ENCODE assay signal across 1 cellular context in the genomic region with DNA sequence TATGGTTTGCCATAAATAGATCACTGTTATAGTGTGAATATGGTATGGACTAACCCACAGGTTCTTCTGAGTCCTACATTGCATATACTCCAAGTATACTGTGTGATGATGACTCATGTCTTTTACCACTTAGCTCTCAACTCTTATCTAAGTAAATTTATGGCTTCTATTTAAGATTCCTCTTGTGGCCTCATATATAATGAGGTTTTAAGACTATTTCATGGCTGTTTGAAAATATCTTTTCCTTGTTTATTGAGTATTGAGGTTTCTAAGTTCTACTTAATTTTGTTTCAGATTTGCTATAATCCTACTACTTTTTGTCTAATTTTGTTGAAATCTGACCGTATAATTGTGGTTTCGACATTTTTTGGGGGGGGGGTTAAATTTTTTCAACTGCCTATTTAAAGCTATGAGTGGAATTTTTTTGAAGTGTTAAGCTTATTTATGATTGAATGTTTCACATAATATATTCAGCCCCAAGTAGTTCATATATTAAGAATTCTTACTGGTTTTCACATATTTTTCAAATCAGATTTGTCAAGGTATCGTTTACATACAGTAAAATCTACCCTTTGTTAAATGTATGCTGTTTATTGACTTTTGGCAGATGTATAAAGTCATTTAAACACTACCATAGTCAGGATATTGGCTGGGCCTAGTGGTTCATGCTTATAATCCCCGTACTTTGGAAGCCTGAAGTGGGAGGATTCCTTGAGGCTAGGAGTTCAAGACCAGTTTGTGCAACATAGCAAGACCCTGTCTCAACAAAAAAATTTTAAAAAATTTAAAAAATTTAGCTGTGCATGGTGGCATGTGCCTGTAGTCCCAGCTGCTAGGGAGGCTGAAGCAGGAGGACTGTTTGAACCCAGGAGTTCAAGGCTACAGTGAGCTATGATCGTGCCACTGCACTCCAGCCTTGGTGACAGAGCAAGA.
TF ChIP-seq lines count a peak whose summit lies in the region.

No MANE protein-coding gene starts in this region.

TF ChIP-seq in HEK293, 187 proteins besides CTCF, POLR2A, EP300 and RAD21 (continued from another document):
- TF ChIP-seq, protein P1, sequence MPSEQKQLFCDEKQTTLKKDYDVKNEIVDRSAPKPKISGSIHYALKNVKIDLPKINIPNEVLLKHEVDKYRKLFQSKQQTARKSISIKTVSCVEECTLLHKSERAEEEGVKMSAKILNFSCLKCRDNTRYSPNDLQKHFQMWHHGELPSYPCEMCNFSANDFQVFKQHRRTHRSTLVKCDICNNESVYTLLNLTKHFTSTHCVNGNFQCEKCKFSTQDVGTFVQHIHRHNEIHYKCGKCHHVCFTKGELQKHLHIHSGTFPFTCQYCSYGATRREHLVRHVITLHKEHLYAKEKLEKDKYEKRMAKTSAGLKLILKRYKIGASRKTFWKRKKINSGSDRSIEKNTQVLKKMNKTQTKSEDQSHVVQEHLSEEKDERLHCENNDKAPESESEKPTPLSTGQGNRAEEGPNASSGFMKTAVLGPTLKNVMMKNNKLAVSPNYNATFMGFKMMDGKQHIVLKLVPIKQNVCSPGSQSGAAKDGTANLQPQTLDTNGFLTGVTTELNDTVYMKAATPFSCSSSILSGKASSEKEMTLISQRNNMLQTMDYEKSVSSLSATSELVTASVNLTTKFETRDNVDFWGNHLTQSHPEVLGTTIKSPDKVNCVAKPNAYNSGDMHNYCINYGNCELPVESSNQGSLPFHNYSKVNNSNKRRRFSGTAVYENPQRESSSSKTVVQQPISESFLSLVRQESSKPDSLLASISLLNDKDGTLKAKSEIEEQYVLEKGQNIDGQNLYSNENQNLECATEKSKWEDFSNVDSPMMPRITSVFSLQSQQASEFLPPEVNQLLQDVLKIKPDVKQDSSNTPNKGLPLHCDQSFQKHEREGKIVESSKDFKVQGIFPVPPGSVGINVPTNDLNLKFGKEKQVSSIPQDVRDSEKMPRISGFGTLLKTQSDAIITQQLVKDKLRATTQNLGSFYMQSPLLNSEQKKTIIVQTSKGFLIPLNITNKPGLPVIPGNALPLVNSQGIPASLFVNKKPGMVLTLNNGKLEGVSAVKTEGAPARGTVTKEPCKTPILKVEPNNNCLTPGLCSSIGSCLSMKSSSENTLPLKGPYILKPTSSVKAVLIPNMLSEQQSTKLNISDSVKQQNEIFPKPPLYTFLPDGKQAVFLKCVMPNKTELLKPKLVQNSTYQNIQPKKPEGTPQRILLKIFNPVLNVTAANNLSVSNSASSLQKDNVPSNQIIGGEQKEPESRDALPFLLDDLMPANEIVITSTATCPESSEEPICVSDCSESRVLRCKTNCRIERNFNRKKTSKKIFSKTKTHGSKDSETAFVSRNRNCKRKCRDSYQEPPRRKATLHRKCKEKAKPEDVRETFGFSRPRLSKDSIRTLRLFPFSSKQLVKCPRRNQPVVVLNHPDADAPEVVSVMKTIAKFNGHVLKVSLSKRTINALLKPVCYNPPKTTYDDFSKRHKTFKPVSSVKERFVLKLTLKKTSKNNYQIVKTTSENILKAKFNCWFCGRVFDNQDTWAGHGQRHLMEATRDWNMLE (tag by site-specific recombination; conservative IDR thresholded peaks at IDR 0.05; ENCODE audit: low read depth) = no peak; the same call in 1 of the 2 replicates
- TF ChIP-seq ZNF777 (tag by site-specific recombination; IDR thresholded peaks at IDR 0.05; ENCODE audit: borderline replicate concordance) (no peak), ZNF571 (tag by site-specific recombination; IDR thresholded peaks at IDR 0.05) (no peak), TRIM28 (IDR thresholded peaks at IDR 0.05; ENCODE audit: borderline replicate concordance, low read length) (peak; percentile 81; the same call in 1 of the 2 replicates), ZNF48 (tag by site-specific recombination; IDR thresholded peaks at IDR 0.05) (no peak), ZNF521 (tag by site-specific recombination; IDR thresholded peaks at IDR 0.05) (no peak), ZEB2 (tag by site-specific recombination; IDR thresholded peaks at IDR 0.05) (peak; percentile 93), ZNF416 (tag by site-specific recombination; IDR thresholded peaks at IDR 0.05) (no peak), ZNF76 (tag by site-specific recombination; IDR thresholded peaks at IDR 0.05; ENCODE audit: borderline replicate concordance, low read depth) (no peak), ZNF292 (tag by site-specific recombination; IDR thresholded peaks at IDR 0.05; ENCODE audit: borderline replicate concordance, low read depth) (no peak), ZNF626 (tag by site-specific recombination; IDR thresholded peaks at IDR 0.05) (no peak), ZNF423 (tag by site-specific recombination; IDR thresholded peaks at IDR 0.05) (no peak), ZNF623 (tag by site-specific recombination; IDR thresholded peaks at IDR 0.05) (no peak), ZNF555 (tag by site-specific recombination; conservative IDR thresholded peaks at IDR 0.05) (no peak), ZNF221 (tag by site-specific recombination; IDR thresholded peaks at IDR 0.05; ENCODE audit: borderline replicate concordance) (no peak), ZNF629 (tag by site-specific recombination; IDR thresholded peaks at IDR 0.05) (peak; percentile 87), ZNF658 (tag by site-specific recombination; IDR thresholded peaks at IDR 0.05) (no peak), SP3 (tag by site-specific recombination; IDR thresholded peaks at IDR 0.05) (no peak), KLF7 (tag by site-specific recombination; IDR thresholded peaks at IDR 0.05; ENCODE audit: borderline replicate concordance) (no peak), ZNF175 (tag by site-specific recombination; IDR thresholded peaks at IDR 0.05) (no peak), OSR2 (tag by site-specific recombination; IDR thresholded peaks at IDR 0.05) (peak; percentile 90), ZNF501 (tag by site-specific recombination; IDR thresholded peaks at IDR 0.05) (no peak), SALL2 (tag by site-specific recombination; IDR thresholded peaks at IDR 0.05; ENCODE audit: borderline replicate concordance) (no peak; the same call in 1 of the 2 replicates), ZNF174 (tag by site-specific recombination; IDR thresholded peaks at IDR 0.05) (no peak), ZNF677 (tag by site-specific recombination; IDR thresholded peaks at IDR 0.05) (no peak), ZNF366 (tag by site-specific recombination; conservative IDR thresholded peaks at IDR 0.05) (peak; percentile 96), ZNF114 (tag by site-specific recombination; IDR thresholded peaks at IDR 0.05) (no peak), ZNF768 (tag by site-specific recombination; IDR thresholded peaks at IDR 0.05) (no peak), ZNF433 (tag by site-specific recombination; IDR thresholded peaks at IDR 0.05; ENCODE audit: low read depth) (no peak)
- TF ChIP-seq, protein P2, sequence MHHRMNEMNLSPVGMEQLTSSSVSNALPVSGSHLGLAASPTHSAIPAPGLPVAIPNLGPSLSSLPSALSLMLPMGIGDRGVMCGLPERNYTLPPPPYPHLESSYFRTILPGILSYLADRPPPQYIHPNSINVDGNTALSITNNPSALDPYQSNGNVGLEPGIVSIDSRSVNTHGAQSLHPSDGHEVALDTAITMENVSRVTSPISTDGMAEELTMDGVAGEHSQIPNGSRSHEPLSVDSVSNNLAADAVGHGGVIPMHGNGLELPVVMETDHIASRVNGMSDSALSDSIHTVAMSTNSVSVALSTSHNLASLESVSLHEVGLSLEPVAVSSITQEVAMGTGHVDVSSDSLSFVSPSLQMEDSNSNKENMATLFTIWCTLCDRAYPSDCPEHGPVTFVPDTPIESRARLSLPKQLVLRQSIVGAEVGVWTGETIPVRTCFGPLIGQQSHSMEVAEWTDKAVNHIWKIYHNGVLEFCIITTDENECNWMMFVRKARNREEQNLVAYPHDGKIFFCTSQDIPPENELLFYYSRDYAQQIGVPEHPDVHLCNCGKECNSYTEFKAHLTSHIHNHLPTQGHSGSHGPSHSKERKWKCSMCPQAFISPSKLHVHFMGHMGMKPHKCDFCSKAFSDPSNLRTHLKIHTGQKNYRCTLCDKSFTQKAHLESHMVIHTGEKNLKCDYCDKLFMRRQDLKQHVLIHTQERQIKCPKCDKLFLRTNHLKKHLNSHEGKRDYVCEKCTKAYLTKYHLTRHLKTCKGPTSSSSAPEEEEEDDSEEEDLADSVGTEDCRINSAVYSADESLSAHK (tag by site-specific recombination; IDR thresholded peaks at IDR 0.05) = peak; percentile 91
- TF ChIP-seq, protein P3, sequence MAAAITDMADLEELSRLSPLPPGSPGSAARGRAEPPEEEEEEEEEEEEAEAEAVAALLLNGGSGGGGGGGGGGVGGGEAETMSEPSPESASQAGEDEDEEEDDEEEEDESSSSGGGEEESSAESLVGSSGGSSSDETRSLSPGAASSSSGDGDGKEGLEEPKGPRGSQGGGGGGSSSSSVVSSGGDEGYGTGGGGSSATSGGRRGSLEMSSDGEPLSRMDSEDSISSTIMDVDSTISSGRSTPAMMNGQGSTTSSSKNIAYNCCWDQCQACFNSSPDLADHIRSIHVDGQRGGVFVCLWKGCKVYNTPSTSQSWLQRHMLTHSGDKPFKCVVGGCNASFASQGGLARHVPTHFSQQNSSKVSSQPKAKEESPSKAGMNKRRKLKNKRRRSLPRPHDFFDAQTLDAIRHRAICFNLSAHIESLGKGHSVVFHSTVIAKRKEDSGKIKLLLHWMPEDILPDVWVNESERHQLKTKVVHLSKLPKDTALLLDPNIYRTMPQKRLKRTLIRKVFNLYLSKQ (tag by site-specific recombination; IDR thresholded peaks at IDR 0.05; ENCODE audit: borderline replicate concordance) = no peak
- TF ChIP-seq, protein P4, sequence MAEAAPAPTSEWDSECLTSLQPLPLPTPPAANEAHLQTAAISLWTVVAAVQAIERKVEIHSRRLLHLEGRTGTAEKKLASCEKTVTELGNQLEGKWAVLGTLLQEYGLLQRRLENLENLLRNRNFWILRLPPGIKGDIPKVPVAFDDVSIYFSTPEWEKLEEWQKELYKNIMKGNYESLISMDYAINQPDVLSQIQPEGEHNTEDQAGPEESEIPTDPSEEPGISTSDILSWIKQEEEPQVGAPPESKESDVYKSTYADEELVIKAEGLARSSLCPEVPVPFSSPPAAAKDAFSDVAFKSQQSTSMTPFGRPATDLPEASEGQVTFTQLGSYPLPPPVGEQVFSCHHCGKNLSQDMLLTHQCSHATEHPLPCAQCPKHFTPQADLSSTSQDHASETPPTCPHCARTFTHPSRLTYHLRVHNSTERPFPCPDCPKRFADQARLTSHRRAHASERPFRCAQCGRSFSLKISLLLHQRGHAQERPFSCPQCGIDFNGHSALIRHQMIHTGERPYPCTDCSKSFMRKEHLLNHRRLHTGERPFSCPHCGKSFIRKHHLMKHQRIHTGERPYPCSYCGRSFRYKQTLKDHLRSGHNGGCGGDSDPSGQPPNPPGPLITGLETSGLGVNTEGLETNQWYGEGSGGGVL (tag by site-specific recombination; IDR thresholded peaks at IDR 0.05) = peak; percentile 51
- TF ChIP-seq, protein P5, sequence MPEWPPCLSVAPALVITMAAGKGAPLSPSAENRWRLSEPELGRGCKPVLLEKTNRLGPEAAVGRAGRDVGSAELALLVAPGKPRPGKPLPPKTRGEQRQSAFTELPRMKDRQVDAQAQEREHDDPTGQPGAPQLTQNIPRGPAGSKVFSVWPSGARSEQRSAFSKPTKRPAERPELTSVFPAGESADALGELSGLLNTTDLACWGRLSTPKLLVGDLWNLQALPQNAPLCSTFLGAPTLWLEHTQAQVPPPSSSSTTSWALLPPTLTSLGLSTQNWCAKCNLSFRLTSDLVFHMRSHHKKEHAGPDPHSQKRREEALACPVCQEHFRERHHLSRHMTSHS (tag by site-specific recombination; IDR thresholded peaks at IDR 0.05) = peak; percentile 69; the same call in 1 of the 2 replicates
- TF ChIP-seq, protein P6, sequence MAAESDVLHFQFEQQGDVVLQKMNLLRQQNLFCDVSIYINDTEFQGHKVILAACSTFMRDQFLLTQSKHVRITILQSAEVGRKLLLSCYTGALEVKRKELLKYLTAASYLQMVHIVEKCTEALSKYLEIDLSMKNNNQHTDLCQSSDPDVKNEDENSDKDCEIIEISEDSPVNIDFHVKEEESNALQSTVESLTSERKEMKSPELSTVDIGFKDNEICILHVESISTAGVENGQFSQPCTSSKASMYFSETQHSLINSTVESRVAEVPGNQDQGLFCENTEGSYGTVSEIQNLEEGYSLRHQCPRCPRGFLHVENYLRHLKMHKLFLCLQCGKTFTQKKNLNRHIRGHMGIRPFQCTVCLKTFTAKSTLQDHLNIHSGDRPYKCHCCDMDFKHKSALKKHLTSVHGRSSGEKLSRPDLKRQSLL (tag by site-specific recombination; IDR thresholded peaks at IDR 0.05) = no peak
- TF ChIP-seq, protein P7, sequence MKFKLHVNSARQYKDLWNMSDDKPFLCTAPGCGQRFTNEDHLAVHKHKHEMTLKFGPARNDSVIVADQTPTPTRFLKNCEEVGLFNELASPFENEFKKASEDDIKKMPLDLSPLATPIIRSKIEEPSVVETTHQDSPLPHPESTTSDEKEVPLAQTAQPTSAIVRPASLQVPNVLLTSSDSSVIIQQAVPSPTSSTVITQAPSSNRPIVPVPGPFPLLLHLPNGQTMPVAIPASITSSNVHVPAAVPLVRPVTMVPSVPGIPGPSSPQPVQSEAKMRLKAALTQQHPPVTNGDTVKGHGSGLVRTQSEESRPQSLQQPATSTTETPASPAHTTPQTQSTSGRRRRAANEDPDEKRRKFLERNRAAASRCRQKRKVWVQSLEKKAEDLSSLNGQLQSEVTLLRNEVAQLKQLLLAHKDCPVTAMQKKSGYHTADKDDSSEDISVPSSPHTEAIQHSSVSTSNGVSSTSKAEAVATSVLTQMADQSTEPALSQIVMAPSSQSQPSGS (tag by site-specific recombination; IDR thresholded peaks at IDR 0.05; ENCODE audit: low read depth) = peak; percentile 52
